Comparison of ENCODE assay signal across 8 cellular contexts in the genomic region with DNA sequence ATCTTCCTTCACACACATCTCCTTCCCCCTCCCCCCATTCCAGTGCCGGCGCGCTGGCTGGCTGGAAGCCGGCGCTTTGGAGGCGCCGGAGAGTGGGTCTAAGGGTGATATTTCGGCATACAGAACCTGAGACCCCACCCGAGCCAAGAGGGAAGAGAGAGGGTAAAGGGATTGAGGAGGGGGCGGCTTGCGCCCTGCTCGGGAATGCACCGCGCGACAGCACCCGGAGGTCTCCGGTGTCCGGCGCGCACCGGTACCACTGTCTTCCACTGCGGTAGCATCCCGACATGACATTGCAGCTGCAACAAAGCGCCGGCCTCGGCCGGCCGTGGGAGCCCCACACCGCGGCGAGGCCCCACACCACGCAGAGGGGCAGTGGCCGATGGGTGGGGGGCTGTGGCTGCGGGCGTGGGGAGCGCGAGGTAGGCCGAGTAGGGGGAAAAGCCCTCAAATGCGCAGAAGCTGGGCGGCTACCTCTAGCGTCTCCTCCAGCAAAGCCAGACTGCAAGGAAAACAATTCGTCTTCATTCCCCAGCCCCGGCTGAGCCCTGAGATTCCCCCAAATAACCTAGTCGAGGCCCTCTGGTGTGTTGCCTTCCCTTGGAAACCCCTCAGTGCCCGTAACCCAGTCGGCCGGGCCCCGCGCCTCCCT. TPM values are rescaled to one million over a fixed set of nuclear protein-coding genes. Genes with fewer than 3 reads are reported as not detected.
DNase-seq lines count a peak whose midpoint lies in the region; ATAC-seq, FAIRE-seq and TF ChIP-seq lines count a peak whose summit lies in the region.

No MANE protein-coding gene starts in this region.

- no peak for TF ChIP-seq POLR2A in GM12892 (IDR thresholded peaks at IDR 0.05; ENCODE audit: low read depth, low read length)

- H3K36me3 ChIP-seq in WERI-Rb-1 (peaks cover 5% of the 10 kb centered on the region; the same call in 1 of the 2 replicates), neural cell (ENCODE audit: insufficient read depth, low read length) (no peaks in the 10 kb centered on the region)

- H3K4me2 ChIP-seq in neural cell (ENCODE audit: low read length), result peak overlapping the region; percentile 100

- H3F3A ChIP-seq in neural cell (ENCODE audit: insufficient read depth, low read length, poor library complexity, severe bottlenecking), result no peaks in the 10 kb centered on the region

- H3K9me3 ChIP-seq in WERI-Rb-1 (ENCODE audit: severe bottlenecking), result no peaks in the 10 kb centered on the region
- H3K9me3 ChIP-seq in neural cell (ENCODE audit: low read length), result no peaks in the 10 kb centered on the region

- H3K4me3 ChIP-seq in WERI-Rb-1 (ENCODE audit: low read depth, low read length) (peak overlapping the region; percentile 71), neural cell (ENCODE audit: low read length) (peak overlapping the region; percentile 97)

- H2AFZ ChIP-seq in neural cell (ENCODE audit: low read depth, low read length), result peak overlapping the region; percentile 68

- H3K27ac ChIP-seq in WERI-Rb-1 (peak overlapping the region; percentile 74), neural cell (ENCODE audit: low read length) (peak overlapping the region; percentile 95)

- no peaks in the 10 kb centered on the region for H4K20me1 ChIP-seq in neural cell (ENCODE audit: insufficient read depth)

- H3K79me2 ChIP-seq in neural cell (replicated peaks; ENCODE audit: insufficient read depth, low read length), result peaks cover 47% of the 10 kb centered on the region

- peak; percentile 59 for DNase-seq in AG08396 (ENCODE audit: low spot score)
- peak; percentile 17 for DNase-seq in GM12892 (ENCODE audit: insufficient read length)
- DNase-seq in WERI-Rb-1, result peak; percentile 61
- peak; percentile 29 for DNase-seq in fibroblast of peridontal ligament (ENCODE audit: extremely low read depth)
- no peak for DNase-seq in mesenteric fat pad (ENCODE audit: low spot score)
- DNase-seq in cortex of kidney (lab: John Stamatoyannopoulos, UW), result no peak

- H3K9me2 ChIP-seq in neural cell (ENCODE audit: insufficient read depth, low read length), result no peaks in the 10 kb centered on the region

- no peak for FAIRE-seq in GM12892 (lab: Jason Lieb, UNC)

- no peaks in the 10 kb centered on the region for H3K27me3 ChIP-seq in WERI-Rb-1 (ENCODE audit: insufficient read depth, low read depth, severe bottlenecking)
- no peaks in the 10 kb centered on the region for H3K27me3 ChIP-seq in neural cell (ENCODE audit: insufficient read depth, low read depth, low read length)

- TF ChIP-seq CTCF in WERI-Rb-1 (IDR thresholded peaks at IDR 0.05; ENCODE audit: low read depth, low read length), result no peak
- TF ChIP-seq CTCF in neural cell (IDR thresholded peaks at IDR 0.05; ENCODE audit: poor library complexity, severe bottlenecking), result peak; percentile 27

- peak overlapping the region; percentile 99 for H3K9ac ChIP-seq in neural cell (ENCODE audit: low read length)

- ATAC-seq in HG03354 (IDR thresholded peaks at IDR 0.05; ENCODE audit: poor library complexity, severe bottlenecking, unreplicated experiment), result peak; percentile 30

- peak; percentile 39 for TF ChIP-seq RAD21 in neural cell (conservative IDR thresholded peaks at IDR 0.05)

- TF ChIP-seq EP300 in neural cell (conservative IDR thresholded peaks at IDR 0.05; ENCODE audit: poor library complexity, severe bottlenecking), result no peak

TF ChIP-seq in neural cell, 6 proteins besides CTCF, POLR2A, EP300 and RAD21:
- TF ChIP-seq POLR2AphosphoS5 (IDR thresholded peaks at IDR 0.05) (no peak), REST (IDR thresholded peaks at IDR 0.05; ENCODE audit: borderline replicate concordance) (peak; percentile 80), SMC3 (conservative IDR thresholded peaks at IDR 0.05; ENCODE audit: poor library complexity) (peak; percentile 38), TAF1 (IDR thresholded peaks at IDR 0.05; ENCODE audit: low read depth) (no peak), MXI1 (conservative IDR thresholded peaks at IDR 0.05; ENCODE audit: poor library complexity, severe bottlenecking) (peak; percentile 43), EZH2 (IDR thresholded peaks at IDR 0.05; ENCODE audit: borderline replicate concordance, insufficient read depth, low read length, poor library complexity, severe bottlenecking) (no peak)

RNA-seq across cellular contexts. Expression of gene TNFRSF21, which starts 0.9 kb away (rescaled TPM):
- polyA plus RNA-seq in GM12892 (2012; ENCODE audit: missing spikeins), result 0.40 TPM
- 13.0 and 14.0 TPM in 2 replicates for polyA plus RNA-seq in neural cell
- polyA minus RNA-seq in neural cell, result 43.3 and 53.1 TPM in 2 replicates
- total RNA-seq in mesenteric fat pad, result 55.7 TPM

Comparison
In these comparisons a context has a peak if more than half of its experiments do, and no peak if none do; other contexts are left out.
1. DNase-seq: peak in AG08396 (single experiment), GM12892 (single experiment), WERI-Rb-1 (single experiment) and fibroblast of peridontal ligament (single experiment); none in mesenteric fat pad (single experiment) and cortex of kidney (single experiment).